Comparison of ENCODE assay signal across 31 cellular contexts in genomic region chr3:186828340-186828739, GRCh38. TPM values are rescaled to one million over a fixed set of nuclear protein-coding genes. Genes with fewer than 3 reads are reported as not detected.
DNase-seq lines count a peak whose midpoint lies in the region; ATAC-seq, FAIRE-seq and TF ChIP-seq lines count a peak whose summit lies in the region.
"Had no signal": no experiment of that assay in that cellular context is flagged by ENCODE, and none has a peak within 500 bp of the region (broad histone marks: within the 10 kb centered on the region; RNA-seq: fewer than 3 reads in every experiment).

No MANE protein-coding gene starts in this region.

- TF ChIP-seq CTCF in HEK293 (tag by site-specific recombination; IDR thresholded peaks at IDR 0.05), result no peak

- peaks cover 28% of the 10 kb centered on the region for H3K27me3 ChIP-seq in CD4-positive, alpha-beta memory T cell (ENCODE audit: insufficient read depth, low read length)
- peaks cover 2 to 32% of the 10 kb centered on the region in 2 donors for H3K27me3 ChIP-seq in small intestine (ENCODE audit: control insufficient read depth in 2 of 2, insufficient read depth in 2 of 2, low read length in 2 of 2)
- H3K27me3 ChIP-seq: right lobe of liver had no signal

- peak; percentile 38 for DNase-seq in NCI-H82 (lab: John Stamatoyannopoulos, UW)
- DNase-seq in NCI-H82 treated with DMSO at 0.1 percent for 48 hours (lab: John Stamatoyannopoulos, UW; ENCODE audit: unreplicated experiment), result no peak
- no peak for DNase-seq in CD4-positive, alpha-beta memory T cell
- DNase-seq in effector memory CD8-positive, alpha-beta T cell, result no peak
- DNase-seq in UCSD-AML1 (lab: John Stamatoyannopoulos, UW; ENCODE audit: unreplicated experiment), result no peak
- no peak for DNase-seq in small intestine
- DNase-seq: activated CD4-positive, alpha-beta memory T cell treated with anti-CD3 and anti-CD28 coated beads, Interleukin-2, amount 10 ng/mL, durations not matched to agents 7 days and 5 days; activated naive CD8-positive, alpha-beta T cell treated with anti-CD3 and anti-CD28 coated beads, Interleukin-2, amount 50 U/mL, for 24 hours; CD4-positive, CD25-positive, alpha-beta regulatory T cell; cortex of kidney; glutamatergic neuron; HCEC 1CT; Kasumi-1; NCI-H1436; NCI-H2081 treated with DMSO at 0.1 percent for 48 hours; NCI-H345; NK-92 treated with Interleukin-12 subunit alpha and Interleukin-12 subunit beta, amount 100 ng/mL, for 24 hours; PC-9; right lobe of liver; SK-N-SH; stimulated activated CD4-positive, alpha-beta T cell treated with anti-CD3 and anti-CD28 coated beads, Interleukin-12 subunit alpha, Interleukin-12 subunit beta, amount 100 ng/mL, for 4 hours; stimulated activated CD4-positive, alpha-beta T cell treated with anti-CD3 and anti-CD28 coated beads, Interleukin-4, amount 100 ng/mL, for 1 hour had no signal

- ATAC-seq in effector memory CD8-positive, alpha-beta T cell (replicated peaks), result no peak
- ATAC-seq in GM18520 (IDR thresholded peaks at IDR 0.05; ENCODE audit: unreplicated experiment), result no peak
- ATAC-seq: activated naive CD8-positive, alpha-beta T cell treated with anti-CD3 and anti-CD28 coated beads, Interleukin-2, amount 50 U/mL, for 24 hours had no signal

- 20 to 28% (median 26%) methylated on average over 5 of the region's 5 CpGs for WGBS in small intestine, 3 donors

- peaks cover 25% of the 10 kb centered on the region for H3K4me1 ChIP-seq in CD4-positive, alpha-beta memory T cell (ENCODE audit: insufficient read depth, low read length)
- H3K4me1 ChIP-seq in HEK293 (ENCODE audit: control insufficient read depth, insufficient read depth, low read length), result no peaks in the 10 kb centered on the region
- no peaks in the 10 kb centered on the region for H3K4me1 ChIP-seq in small intestine (ENCODE audit: control insufficient read depth in 2 of 2, insufficient read depth in 1 of 2, low read depth in 1 of 2, low read length in 1 of 2)
- H3K4me1 ChIP-seq: right lobe of liver had no signal

- H3K9me3 ChIP-seq in CD4-positive, alpha-beta memory T cell (ENCODE audit: control insufficient read depth in 1 of 2, low read length in 2 of 2), result no peaks in the 10 kb centered on the region
- H3K9me3 ChIP-seq in HEK293 (ENCODE audit: control insufficient read depth, insufficient read depth, low read depth, low read length), result no peaks in the 10 kb centered on the region
- H3K9me3 ChIP-seq in small intestine (ENCODE audit: control insufficient read depth, low read depth), result no peaks in the 10 kb centered on the region
- H3K9me3 ChIP-seq: A549, right lobe of liver, SK-N-SH, tibial nerve had no signal

- CTCF ChIA-PET in CD4-positive, alpha-beta memory T cell (lab: Charles Lee; ENCODE audit: partially characterized antibody), result interaction anchor here (1.4 to 2.2 kb wide), 5 partner anchors 103 to 885 kb away, joined by 8 to 17 read pairs (median 11); partner anchors contain the start of gene ST6GAL1
- CTCF ChIA-PET in HEK293 (lab: Yijun Ruan, JAX), result interaction anchor here (0.6 to 1.3 kb wide), 3 partner anchors 20 to 1006 kb away, joined by 3 to 4 read pairs (median 4); no protein-coding TSS in a partner anchor

- no peak overlapping the region for H3K4me3 ChIP-seq in CD4-positive, alpha-beta memory T cell (ENCODE audit: low read length in 2 of 2)
- no peak overlapping the region for H3K4me3 ChIP-seq in HEK293 (ENCODE audit: low read depth, low read length)
- H3K4me3 ChIP-seq in small intestine (ENCODE audit: low read depth in 1 of 2, low read length in 2 of 2), result no peak overlapping the region

- H3K36me3 Mint-ChIP-seq in CD4-positive, alpha-beta memory T cell, result no peaks in the 10 kb centered on the region
- H3K36me3 Mint-ChIP-seq in effector memory CD8-positive, alpha-beta T cell (ENCODE audit: insufficient read depth), result peaks cover 12% of the 10 kb centered on the region
- H3K36me3 Mint-ChIP-seq: CD4-positive, CD25-positive, alpha-beta regulatory T cell had no signal

- POLR2A ChIA-PET in CD4-positive, alpha-beta memory T cell (lab: Charles Lee; ENCODE audit: partially characterized antibody), result interaction anchor here (1.0 to 5.0 kb wide), 6 partner anchors 22 to 268 kb away, joined by 3 to 71 read pairs (median 8); partner anchors contain the start of genes EIF4A2, RFC4 and ST6GAL1
- POLR2A ChIA-PET in HEK293 (lab: Yijun Ruan, JAX), result interaction anchor here (1.0 kb wide), 1 partner anchor 45 kb away, joined by 5 read pairs; the partner anchor contains the start of gene EIF4A2

- H3K27ac ChIP-seq in CD4-positive, alpha-beta memory T cell (ENCODE audit: low read depth, low read length), result no peak overlapping the region
- H3K27ac ChIP-seq in HEK293 (ENCODE audit: extremely low read depth, low read depth, low read length) (no peak overlapping the region), small intestine (ENCODE audit: low read depth in 1 of 2, low read length in 1 of 2) (no peak overlapping the region)
- H3K27ac ChIP-seq: cardiac muscle cell, parathyroid adenoma, PC-9, right lobe of liver had no signal

- H3K36me3 ChIP-seq in CD4-positive, alpha-beta memory T cell (ENCODE audit: insufficient read depth, low read length), result no peaks in the 10 kb centered on the region
- H3K36me3 ChIP-seq in HEK293 (ENCODE audit: control insufficient read depth in 2 of 2, insufficient read depth in 1 of 2, low read length in 2 of 2) (no peaks in the 10 kb centered on the region), small intestine (ENCODE audit: control insufficient read depth in 2 of 2, insufficient read depth in 2 of 2, low read length in 2 of 2) (no peaks in the 10 kb centered on the region)
- H3K36me3 ChIP-seq: cardiac muscle cell, right lobe of liver, tibial nerve had no signal

- FAIRE-seq in small intestine (lab: Jason Lieb, UNC), result no peak
- FAIRE-seq: A549, astrocyte had no signal

- H3K27me3 Mint-ChIP-seq in CD4-positive, alpha-beta memory T cell, result peaks cover 30 to 39% of the 10 kb centered on the region in 2 donors
- peaks cover 36 to 71% of the 10 kb centered on the region in 2 donors for H3K27me3 Mint-ChIP-seq in effector memory CD8-positive, alpha-beta T cell

- H3K4me3 Mint-ChIP-seq in CD4-positive, alpha-beta memory T cell, result peak overlapping the region in 6 of 8 donors; percentile 15 to 65 (median 30)
- H3K4me3 Mint-ChIP-seq in effector memory CD8-positive, alpha-beta T cell, result peak overlapping the region; percentile 25 to 68

- peaks cover 5 to 16% (median 12%) of the 10 kb centered on the region in 4 donors for H3K4me1 Mint-ChIP-seq in CD4-positive, alpha-beta memory T cell
- H3K4me1 Mint-ChIP-seq in effector memory CD8-positive, alpha-beta T cell (ENCODE audit: low read depth in 2 of 2), result peaks cover 10 to 11% of the 10 kb centered on the region in 2 donors

- H3K27ac Mint-ChIP-seq in CD4-positive, alpha-beta memory T cell, result peak overlapping the region in 2 of 7 donors; percentile 59 to 61
- no peak overlapping the region for H3K27ac Mint-ChIP-seq in effector memory CD8-positive, alpha-beta T cell
- H3K27ac Mint-ChIP-seq: activated CD4-positive, alpha-beta memory T cell treated with anti-CD3 and anti-CD28 coated beads, Interleukin-2, amount 10 ng/mL, durations not matched to agents 7 days and 5 days; activated naive CD8-positive, alpha-beta T cell treated with anti-CD3 and anti-CD28 coated beads, Interleukin-2, amount 50 U/mL, for 24 hours; CD4-positive, CD25-positive, alpha-beta regulatory T cell; T-helper 1 cell treated with Interleukin-12 subunit alpha and Interleukin-12 subunit beta and Interleukin-4 antibody, amounts not matched to agents 30 μg/mL and 1 μg/mL, for 36 hours had no signal

- intact Hi-C loops in CD4-positive, alpha-beta memory T cell (cut with micrococcal nuclease), result loop anchor here (5.0 kb wide), 2 partner anchors 309 to 571 kb away; partner anchors contain the start of gene RPL39L

- peaks cover 0 to 3% (median 0%) of the 10 kb centered on the region in 8 donors for H3K9me3 Mint-ChIP-seq in CD4-positive, alpha-beta memory T cell
- H3K9me3 Mint-ChIP-seq in effector memory CD8-positive, alpha-beta T cell, result no peaks in the 10 kb centered on the region
- H3K9me3 Mint-ChIP-seq: activated CD4-positive, alpha-beta memory T cell treated with anti-CD3 and anti-CD28 coated beads, Interleukin-2, amount 10 ng/mL, durations not matched to agents 7 days and 5 days; activated naive CD8-positive, alpha-beta T cell treated with anti-CD3 and anti-CD28 coated beads, Interleukin-2, amount 50 U/mL, for 24 hours; T-helper 1 cell treated with Interleukin-12 subunit alpha and Interleukin-12 subunit beta and Interleukin-4 antibody, amounts not matched to agents 30 μg/mL and 1 μg/mL, for 36 hours had no signal

TF ChIP-seq in HEK293, 187 proteins besides CTCF, POLR2A, EP300 and RAD21:
- TF ChIP-seq SCRT2 (tag by site-specific recombination; IDR thresholded peaks at IDR 0.05) (0 out of 2 replicates have a peak, but pooled peaks have one; percentile 39), SCRT1 (tag by site-specific recombination; IDR thresholded peaks at IDR 0.05; ENCODE audit: borderline replicate concordance) (peak; percentile 54), ZNF248 (tag by site-specific recombination; IDR thresholded peaks at IDR 0.05) (no peak), ZNF174 (tag by site-specific recombination; IDR thresholded peaks at IDR 0.05) (no peak)

RNA-seq across cellular contexts. Expression of gene ADIPOQ, which starts 14.2 kb away (rescaled TPM):
- total RNA-seq in CD4-positive, alpha-beta memory T cell, result not detected
- not detected for polyA plus RNA-seq in CD4-positive, alpha-beta memory T cell
- 10 to 100 TPM in 1 of 3 donors, under 1 TPM in 2; 0.22 to 34.5 (median 0.54) TPM for polyA plus RNA-seq in small intestine
- total RNA-seq: activated CD4-positive, alpha-beta memory T cell treated with anti-CD3 and anti-CD28 coated beads, Interleukin-2, amount 10 ng/mL, durations not matched to agents 7 days and 5 days; astrocyte; cardiac muscle cell; CD4-positive, CD25-positive, alpha-beta regulatory T cell; PC-9; right lobe of liver had no signal
- polyA plus RNA-seq: A549; cardiac muscle cell; CD4-positive, CD25-positive, alpha-beta regulatory T cell; neural cell; SK-N-SH had no signal

RNA-seq across cellular contexts. Expression of gene RFC4, which starts 22.1 kb away (rescaled TPM):
- 10 to 100 TPM; 21.5 to 24.6 TPM for total RNA-seq in CD4-positive, alpha-beta memory T cell
- 10 to 100 TPM; 18.4 to 19.0 TPM for polyA plus RNA-seq in CD4-positive, alpha-beta memory T cell
- 10 to 100 TPM in 1 of 3 donors, 1 to 10 TPM in 2; 9.2 to 31.8 (median 9.2) TPM for polyA plus RNA-seq in small intestine

RNA-seq across cellular contexts. Expression of gene EIF4A2, which starts 45.0 kb away (rescaled TPM):
- total RNA-seq in CD4-positive, alpha-beta memory T cell, result 100 to 1,000 TPM; 589 to 632 TPM
- 100 to 1,000 TPM; 242 to 270 TPM for polyA plus RNA-seq in CD4-positive, alpha-beta memory T cell
- 100 to 1,000 TPM; 288 to 461 (median 331) TPM for polyA plus RNA-seq in small intestine
